8 cellular contexts compared by ENCODE assay signal in genomic region chr4:185470503-185471195, GRCh38. TPM values are rescaled to one million over a fixed set of nuclear protein-coding genes. Genes with fewer than 3 reads are reported as not detected.
A peak's percentile ranks its signal among the peaks of the same experiment; 100 is the strongest.
DNase-seq lines count a peak whose midpoint lies in the region; ATAC-seq and TF ChIP-seq lines count a peak whose summit lies in the region.

No MANE protein-coding gene starts in this region.

- no peaks in the 10 kb centered on the region for H3K36me3 Mint-ChIP-seq in naive thymus-derived CD8-positive, alpha-beta T cell

- TF ChIP-seq CTCF in BJ (IDR thresholded peaks at IDR 0.05; ENCODE audit: insufficient read depth, low read depth, low read length) (no peak), fibroblast of lung (conservative IDR thresholded peaks at IDR 0.05 in 1 of 2, IDR thresholded peaks at IDR 0.05 in 1 of 2; ENCODE audit: low read depth in 1 of 2, low read length in 2 of 2) (no peak), upper lobe of left lung (IDR thresholded peaks at IDR 0.05) (no peak)

- H3K9me3 ChIP-seq in fibroblast of lung (ENCODE audit: control insufficient read depth, insufficient read depth, low read depth, low read length) = no peaks in the 10 kb centered on the region
- H3K9me3 ChIP-seq in upper lobe of left lung = no peaks in the 10 kb centered on the region

- peaks cover 10 to 21% (median 16%) of the 10 kb centered on the region in 4 donors for H3K4me1 Mint-ChIP-seq in naive thymus-derived CD8-positive, alpha-beta T cell

- no peak for TF ChIP-seq EP300 in upper lobe of left lung (IDR thresholded peaks at IDR 0.05)

- H4K20me1 ChIP-seq in fibroblast of lung (ENCODE audit: control insufficient read depth, extremely low read depth, insufficient read depth, low read length) = no peaks in the 10 kb centered on the region

- POLR2A ChIA-PET in BJ (lab: Charles Lee) = no interaction called here
- POLR2A ChIA-PET in naive thymus-derived CD8-positive, alpha-beta T cell (lab: Charles Lee) = no interaction called here

- H3K4me2 ChIP-seq in fibroblast of lung (ENCODE audit: extremely low read depth, insufficient read depth, low read length) = peak overlapping the region; percentile 99

- TF ChIP-seq POLR2A in upper lobe of left lung (IDR thresholded peaks at IDR 0.05) = no peak

- no peaks in the 10 kb centered on the region for H3K9me3 Mint-ChIP-seq in naive thymus-derived CD8-positive, alpha-beta T cell

- H3K27ac Mint-ChIP-seq in naive thymus-derived CD8-positive, alpha-beta T cell = peak overlapping the region; percentile 3 to 92 (median 86)

- 8 to 9% methylated on average over 13 to 33 of the region's 41 CpGs for WGBS in upper lobe of left lung, 2 donors

- H3K9ac ChIP-seq in fibroblast of lung (ENCODE audit: insufficient read depth, low read length) = peak overlapping the region; percentile 13

- CTCF ChIA-PET in BJ (lab: Yijun Ruan, JAX) = no interaction called here

- no peak for DNase-seq in BJ (ENCODE audit: low read depth)
- DNase-seq in NCI-H2029 treated with DMSO at 0.1 percent for 48 hours (lab: John Stamatoyannopoulos, UW) = peak; percentile 69
- peak; percentile 25 for DNase-seq in activated T-helper 1 cell treated with Interleukin-2 at 50 U/mL for 16 hours (ENCODE audit: low read depth)
- peak; percentile 10 to 20 for DNase-seq in fibroblast of lung (ENCODE audit: low read depth in 2 of 2)
- peak in 7 of 10 donors; percentile 47 to 76 (median 64) for DNase-seq in naive thymus-derived CD8-positive, alpha-beta T cell
- peak; percentile 58 to 85 for DNase-seq in upper lobe of left lung

- H3K27me3 Mint-ChIP-seq in naive thymus-derived CD8-positive, alpha-beta T cell = peaks cover 0 to 6% (median 0%) of the 10 kb centered on the region in 5 donors

- H3K79me2 ChIP-seq in fibroblast of lung (ENCODE audit: control insufficient read depth, insufficient read depth, low read length) = no peaks in the 10 kb centered on the region

- H3K27me3 ChIP-seq in BJ (ENCODE audit: control insufficient read depth, insufficient read depth, low read length) = peaks cover 16% of the 10 kb centered on the region
- H3K27me3 ChIP-seq in fibroblast of lung (ENCODE audit: control insufficient read depth, insufficient read depth, low read length) = peaks cover 5% of the 10 kb centered on the region
- H3K27me3 ChIP-seq in upper lobe of left lung = no peaks in the 10 kb centered on the region

- H3K36me3 ChIP-seq in BJ (ENCODE audit: control insufficient read depth, insufficient read depth, low read length) (no peaks in the 10 kb centered on the region), fibroblast of lung (ENCODE audit: control insufficient read depth, insufficient read depth, low read length) (no peaks in the 10 kb centered on the region), upper lobe of left lung (no peaks in the 10 kb centered on the region)

- peak overlapping the region; percentile 92 for H2AFZ ChIP-seq in fibroblast of lung (ENCODE audit: low read length)

- ATAC-seq in GM18909 (IDR thresholded peaks at IDR 0.05; ENCODE audit: poor library complexity, unreplicated experiment) (peak; percentile 20), upper lobe of left lung (ENCODE audit: low FRiP score in 2 of 2) (peak in 1 of 2 donors; percentile 7), GM18520 (IDR thresholded peaks at IDR 0.05; ENCODE audit: unreplicated experiment) (no peak)
- ATAC-seq in naive thymus-derived CD8-positive, alpha-beta T cell = peak; percentile 44 to 56

- H3K4me3 Mint-ChIP-seq in naive thymus-derived CD8-positive, alpha-beta T cell = peak overlapping the region; percentile 79 to 96 (median 87)

- H3K4me3 ChIP-seq in BJ (ENCODE audit: low read depth, low read length) (peak overlapping the region; percentile 60), fibroblast of lung (replicated peaks in 1 of 4; ENCODE audit: control extremely low read depth in 1 of 4, insufficient read depth in 1 of 4, low read depth in 3 of 4, low read length in 4 of 4) (peak overlapping the region; percentile 72 to 80 (median 75)), upper lobe of left lung (peak overlapping the region; percentile 36 to 89 (median 83))

- H3K4me1 ChIP-seq in fibroblast of lung (ENCODE audit: control insufficient read depth, extremely low read depth, insufficient read depth, low read length) (no peaks in the 10 kb centered on the region), upper lobe of left lung (peaks cover 3 to 17% (median 11%) of the 10 kb centered on the region in 4 donors)

- H3K27ac ChIP-seq in fibroblast of lung (ENCODE audit: insufficient read depth, low read length) = no peak overlapping the region
- H3K27ac ChIP-seq in upper lobe of left lung = peak overlapping the region in 3 of 4 donors; percentile 28 to 52 (median 49)

RNA-seq across cellular contexts. Expression of gene CCDC110, which starts 0.9 kb away (rescaled TPM):
- polyA plus RNA-seq in BJ (2011; rRNA removed) = not detected in 2 replicates
- not detected in 2 replicates for polyA minus RNA-seq in BJ (2011; rRNA and poly(A)+ RNA removed)
- 2.0 and 2.3 TPM in 2 replicates for total RNA-seq in fibroblast of lung
- polyA plus RNA-seq in fibroblast of lung = 0.80 and 0.83 TPM in 2 replicates
- polyA plus RNA-seq in fibroblast of lung (2012) = 0.14 and 0.29 TPM in 2 replicates
- not detected in 2 replicates for polyA minus RNA-seq in fibroblast of lung (ENCODE audit: low replicate concordance)
- 1 to 10 TPM; 1.3 to 1.4 TPM for total RNA-seq in naive thymus-derived CD8-positive, alpha-beta T cell
- polyA plus RNA-seq in naive thymus-derived CD8-positive, alpha-beta T cell = under 1 TPM; 0.27 to 0.97 (median 0.47) TPM
- total RNA-seq in upper lobe of left lung = under 1 TPM in 4 of 6 donors, not detected in 2; 0.15 to 0.79 (median 0.48) TPM

RNA-seq across cellular contexts. Expression of gene UFSP2, which starts 44.9 kb away (rescaled TPM):
- polyA plus RNA-seq in BJ (2011; rRNA removed) (18.8 and 39.2 TPM in 2 replicates), fibroblast of lung (33.1 and 43.2 TPM in 2 replicates)
- 15.3 and 23.5 TPM in 2 replicates for polyA minus RNA-seq in BJ (2011; rRNA and poly(A)+ RNA removed)
- total RNA-seq in fibroblast of lung (43.1 and 50.3 TPM in 2 replicates), upper lobe of left lung (10 to 100 TPM; 14.1 to 44.0 (median 25.7) TPM)
- 27.3 and 30.9 TPM in 2 replicates for polyA plus RNA-seq in fibroblast of lung (2012)
- polyA minus RNA-seq in fibroblast of lung (ENCODE audit: low replicate concordance) = 12.7 and 14.6 TPM in 2 replicates
- 10 to 100 TPM; 22.9 to 34.8 TPM for total RNA-seq in naive thymus-derived CD8-positive, alpha-beta T cell
- polyA plus RNA-seq in naive thymus-derived CD8-positive, alpha-beta T cell = 10 to 100 TPM; 34.7 to 53.9 (median 45.2) TPM
